Comparison of ENCODE assay signal across 16 cellular contexts in the genomic region with DNA sequence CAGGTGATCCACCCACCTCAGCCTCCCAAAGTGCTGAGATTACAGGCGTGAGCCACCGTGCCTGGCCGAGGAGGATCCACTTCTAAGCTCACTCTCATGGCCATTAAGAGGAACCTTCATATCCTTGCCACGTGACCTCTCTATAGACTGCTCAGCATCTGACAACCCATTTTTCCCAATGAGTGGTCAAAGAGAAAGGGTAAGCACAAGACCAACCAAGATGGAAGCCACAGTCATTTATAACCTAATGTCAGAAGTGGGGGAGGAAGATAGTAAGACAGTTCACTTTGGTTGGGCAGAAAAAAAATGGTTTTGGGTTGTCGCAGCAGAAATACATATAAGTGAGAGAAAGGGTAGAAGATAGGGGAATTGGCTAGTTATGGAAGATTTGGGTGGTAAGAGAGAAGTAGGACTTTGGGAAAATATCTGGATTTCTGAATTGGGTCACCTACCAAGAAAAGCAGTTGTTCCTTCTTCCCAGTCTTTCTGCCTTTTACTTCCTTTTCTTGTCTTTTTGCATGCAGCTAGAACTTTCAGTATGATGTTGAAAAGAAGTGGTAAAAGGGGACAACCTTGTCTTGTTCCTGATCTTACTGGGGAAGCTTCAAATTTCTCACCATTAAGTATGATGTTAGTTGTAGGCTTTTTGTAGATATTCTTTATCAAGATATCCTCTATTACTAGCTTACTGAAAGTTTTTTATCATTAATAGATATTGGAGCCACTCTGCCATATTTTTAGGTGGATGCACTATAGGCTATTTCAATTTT.
"Had no signal": no experiment of that assay in that cellular context is flagged by ENCODE, and none has a peak within 500 bp of the region (broad histone marks: within the 10 kb centered on the region; RNA-seq: fewer than 3 reads in every experiment).

No MANE protein-coding gene starts in this region.

- ATAC-seq: activated CD4-positive, alpha-beta T cell treated with anti-CD3 and anti-CD28 coated beads for 36 hours; activated naive CD4-positive, alpha-beta T cell treated with anti-CD3 and anti-CD28 coated beads, Interleukin-2, amount 50 U/mL, for 72 hours; left lobe of liver had no signal

- H3K4me1 Mint-ChIP-seq: mesothelial cell of epicardium had no signal

- H3K27ac Mint-ChIP-seq: activated CD4-positive, alpha-beta T cell treated with anti-CD3 and anti-CD28 coated beads for 36 hours; activated naive CD4-positive, alpha-beta T cell treated with anti-CD3 and anti-CD28 coated beads, Interleukin-2, amount 50 U/mL, for 72 hours; activated T-helper 1 cell treated with anti-CD3 and anti-CD28 coated beads, Interleukin-12 subunit alpha, Interleukin-12 subunit beta, Interleukin-2, Interleukin-4 antibody, amounts not matched to agents 30 ng/mL and 10 ng/mL and 1 ng/mL, durations not matched to agents 14 hours and 24 hours and 36 hours; progenitor cell of endocrine pancreas had no signal

- H3K27me3 Mint-ChIP-seq: activated CD4-positive, alpha-beta T cell treated with anti-CD3 and anti-CD28 coated beads for 36 hours; progenitor cell of endocrine pancreas had no signal

- H3K4me3 Mint-ChIP-seq: activated CD4-positive, alpha-beta T cell treated with anti-CD3 and anti-CD28 coated beads for 36 hours; activated T-helper 1 cell treated with anti-CD3 and anti-CD28 coated beads, Interleukin-12 subunit alpha, Interleukin-12 subunit beta, Interleukin-2, Interleukin-4 antibody, amounts not matched to agents 30 ng/mL and 10 ng/mL and 1 ng/mL, durations not matched to agents 14 hours and 24 hours and 36 hours; mesothelial cell of epicardium had no signal

- DNase-seq: activated CD4-positive, alpha-beta T cell treated with anti-CD3 and anti-CD28 coated beads for 36 hours; activated CD4-positive, alpha-beta T cell treated with anti-CD3 and anti-CD28 coated beads, Interleukin-2, amount 50 U/mL, for 48 hours; activated gamma-delta T cell treated with Interleukin-2 at 50 U/mL for 16 hours; activated T-cell treated with anti-CD3 and anti-CD28 coated beads for 4 hours; adrenal gland; cortex of kidney; effector CD4-positive, alpha-beta T cell; head of caudate nucleus; kidney; stomach; trophoblast cell had no signal
